ENCODE assay signal across 19 cellular contexts in genomic region chr3:184011230-184011876, GRCh38. TPM values are rescaled to one million over a fixed set of nuclear protein-coding genes. Genes with fewer than 3 reads are reported as not detected.
"Had no signal": no experiment of that assay in that cellular context is flagged by ENCODE, and none has a peak within 500 bp of the region (broad histone marks: within the 10 kb centered on the region; RNA-seq: fewer than 3 reads in every experiment).

No MANE protein-coding gene starts in this region.

- H3K27me3 ChIP-seq: brain microvascular endothelial cell, cardiac muscle cell, SJCRH30 had no signal

- H3K4me1 ChIP-seq: SJCRH30 had no signal

- H3K9me3 ChIP-seq: SJCRH30 had no signal

- DNase-seq: activated B cell treated with CpG ODN at 0.5 μM for 24 hours; activated CD4-positive, alpha-beta T cell treated with anti-CD3 and anti-CD28 coated beads for 1 hour; activated CD4-positive, alpha-beta T cell treated with anti-CD3 and anti-CD28 coated beads, Interleukin-2, amount 10 ng/mL, durations not matched to agents 24 days and 14 days; activated CD4-positive, alpha-beta T cell treated with anti-CD3 and anti-CD28 coated beads, Interleukin-2, amount 50 U/mL, for 48 hours; activated CD8-positive, alpha-beta memory T cell treated with anti-CD3 and anti-CD28 coated beads, Interleukin-2, amount 10 ng/mL, durations not matched to agents 7 days and 5 days; activated effector memory CD4-positive, alpha-beta T cell treated with anti-CD3 and anti-CD28 coated beads, Interleukin-2, amount 50 U/mL, for 16 hours; activated naive CD4-positive, alpha-beta T cell treated with anti-CD3 and anti-CD28 coated beads, Interleukin-2, amount 10 ng/mL, durations not matched to agents 7 days and 5 days; activated naive CD8-positive, alpha-beta T cell treated with anti-CD3 and anti-CD28 coated beads for 36 hours; activated T-cell treated with anti-CD3 and anti-CD28 coated beads, Interleukin-2, amount 50 U/mL, for 4 hours; brain microvascular endothelial cell; MM.1S; NCI-H1105; NCI-H1436; NCI-H1694 treated with DMSO at 0.1 percent for 48 hours; NCI-H2029 treated with DMSO at 0.1 percent for 48 hours; NCI-H510A treated with DMSO at 0.1 percent for 48 hours; SJCRH30 had no signal

- H3K27ac ChIP-seq: brain microvascular endothelial cell, cardiac muscle cell, SJCRH30 had no signal

- ATAC-seq: activated CD8-positive, alpha-beta memory T cell treated with anti-CD3 and anti-CD28 coated beads, Interleukin-2, amount 10 ng/mL, durations not matched to agents 7 days and 5 days; activated T-cell treated with anti-CD3 and anti-CD28 coated beads, Interleukin-2, amount 50 U/mL, for 4 hours had no signal

- H3K4me3 ChIP-seq: cardiac muscle cell, SJCRH30 had no signal

RNA-seq across cellular contexts. Expression of gene HTR3D, which starts 20.2 kb away (rescaled TPM):
- total RNA-seq: activated B cell treated with CpG ODN at 0.5 μM for 24 hours; activated CD4-positive, alpha-beta T cell treated with anti-CD3 and anti-CD28 coated beads, Interleukin-2, amount 10 ng/mL, durations not matched to agents 24 days and 14 days; activated CD8-positive, alpha-beta memory T cell treated with anti-CD3 and anti-CD28 coated beads, Interleukin-2, amount 10 ng/mL, durations not matched to agents 7 days and 5 days; activated naive CD8-positive, alpha-beta T cell treated with anti-CD3 and anti-CD28 coated beads for 36 hours; activated T-cell treated with anti-CD3 and anti-CD28 coated beads, Interleukin-2, amount 50 U/mL, for 4 hours; cardiac muscle cell; RPMI7951; SJCRH30 had no signal

RNA-seq across cellular contexts. Expression of gene HTR3C, which starts 41.5 kb away (rescaled TPM):
- total RNA-seq: activated B cell treated with CpG ODN at 0.5 μM for 24 hours; activated CD4-positive, alpha-beta T cell treated with anti-CD3 and anti-CD28 coated beads, Interleukin-2, amount 10 ng/mL, durations not matched to agents 24 days and 14 days; activated CD8-positive, alpha-beta memory T cell treated with anti-CD3 and anti-CD28 coated beads, Interleukin-2, amount 10 ng/mL, durations not matched to agents 7 days and 5 days; activated naive CD8-positive, alpha-beta T cell treated with anti-CD3 and anti-CD28 coated beads for 36 hours; activated T-cell treated with anti-CD3 and anti-CD28 coated beads, Interleukin-2, amount 50 U/mL, for 4 hours; cardiac muscle cell; RPMI7951; SJCRH30 had no signal
